8 cellular contexts compared by ENCODE assay signal in the genomic region with DNA sequence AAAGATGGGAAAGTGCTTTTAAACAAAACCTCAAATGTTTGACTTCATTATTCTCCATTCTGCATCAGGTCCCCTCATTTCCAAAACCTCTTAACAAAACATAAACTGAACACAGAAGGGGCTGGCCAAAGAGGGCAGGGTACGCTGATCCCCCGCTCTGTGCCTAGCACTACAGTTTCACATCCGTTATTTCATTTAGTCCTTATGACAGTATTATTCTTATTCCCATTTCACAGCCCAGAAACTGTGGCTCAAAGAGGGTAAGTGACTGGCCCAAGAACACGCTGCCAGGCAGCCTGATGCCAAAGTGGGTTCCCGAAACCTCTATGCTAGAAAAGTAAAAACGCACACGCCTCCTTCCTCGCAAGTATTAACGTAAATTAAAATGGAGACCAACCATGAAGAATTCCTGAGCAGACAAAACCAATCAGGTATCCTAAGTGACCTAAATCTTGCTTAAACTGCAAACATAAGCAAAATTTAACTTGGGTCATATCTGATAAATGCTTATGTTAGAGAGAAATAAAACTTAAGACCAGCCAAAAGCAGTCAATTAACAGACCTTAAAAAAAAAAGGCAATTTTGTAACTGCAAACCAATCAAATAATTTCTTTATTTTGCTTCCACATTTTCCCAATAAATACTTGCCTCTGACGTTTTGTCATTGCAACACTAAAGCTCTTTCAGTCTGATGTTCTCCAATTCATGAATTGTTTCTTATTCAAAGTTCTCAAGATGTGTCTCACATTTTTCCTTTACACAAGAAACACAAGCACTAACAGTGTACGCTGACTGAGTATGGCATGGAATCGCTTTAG. TPM values are rescaled to one million over a fixed set of nuclear protein-coding genes. Genes with fewer than 3 reads are reported as not detected.
DNase-seq lines count a peak whose midpoint lies in the region; ATAC-seq, FAIRE-seq and TF ChIP-seq lines count a peak whose summit lies in the region.

No MANE protein-coding gene starts in this region.

- no peaks in the 10 kb centered on the region for H3K9me1 ChIP-seq in keratinocyte (ENCODE audit: control insufficient read depth, extremely low read depth, insufficient read depth, low read length)

- peaks cover 45% of the 10 kb centered on the region for H3K4me1 Mint-ChIP-seq in activated naive CD8-positive, alpha-beta T cell (ENCODE audit: low read depth)

- H3K4me3 ChIP-seq in SK-N-SH (ENCODE audit: low read depth in 2 of 2, low read length in 1 of 2) (peak overlapping the region; percentile 65 to 71), keratinocyte (ENCODE audit: control insufficient read depth in 2 of 3, extremely low read depth in 1 of 3, insufficient read depth in 2 of 3, low read depth in 1 of 3, low read length in 3 of 3) (peak overlapping the region; percentile 69 to 71 (median 69)), subcutaneous abdominal adipose tissue (ENCODE audit: low read depth in 1 of 5, low read length in 5 of 5) (peak overlapping the region; percentile 62 to 83 (median 74))

- H3K27ac ChIP-seq in SK-N-SH (ENCODE audit: low read depth in 2 of 2, low read length in 1 of 2) (peak overlapping the region; percentile 66 to 74), keratinocyte (ENCODE audit: control insufficient read depth, insufficient read depth, low read length) (peak overlapping the region; percentile 22), subcutaneous abdominal adipose tissue (ENCODE audit: low read depth, low read length) (peak overlapping the region; percentile 72)

- H3F3A ChIP-seq in SK-N-SH (replicated peaks; ENCODE audit: insufficient read depth): peaks cover 16% of the 10 kb centered on the region

- no peak for TF ChIP-seq EP300 in SK-N-SH (IDR thresholded peaks at IDR 0.05; ENCODE audit: borderline replicate concordance in 1 of 2, low read depth in 1 of 2, low read length in 1 of 2)

- H3K36me3 ChIP-seq in SK-N-SH (replicated peaks in 1 of 2; ENCODE audit: control insufficient read depth in 1 of 2, insufficient read depth in 2 of 2, low read length in 1 of 2) (no peaks in the 10 kb centered on the region), keratinocyte (ENCODE audit: control insufficient read depth in 2 of 2, extremely low read depth in 1 of 2, insufficient read depth in 2 of 2, low read length in 2 of 2) (no peaks in the 10 kb centered on the region), subcutaneous abdominal adipose tissue (ENCODE audit: control insufficient read depth in 5 of 5, insufficient read depth in 5 of 5, low read length in 5 of 5) (peaks cover 0 to 2% (median 0%) of the 10 kb centered on the region in 5 donors)

- ATAC-seq in SK-N-SH treated with all-trans-retinoic acid at 6 μM for 48 hours: no peak

- DNase-seq in SK-N-SH (no peak), keratinocyte (ENCODE audit: low read depth, low spot score) (no peak), dermis blood vessel endothelial cell (no peak)
- DNase-seq in activated CD8-positive, alpha-beta memory T cell treated with anti-CD3 and anti-CD28 coated beads, Interleukin-2, amount 50 U/mL, for 4 hours: no peak
- DNase-seq in stimulated activated CD8-positive, alpha-beta memory T cell treated with anti-CD3 and anti-CD28 coated beads, Interleukin-4, amount 100 ng/mL, for 48 hours: no peak

- H3K9me3 Mint-ChIP-seq in activated naive CD8-positive, alpha-beta T cell (ENCODE audit: low read depth): no peaks in the 10 kb centered on the region

- H3K79me2 ChIP-seq in SK-N-SH (ENCODE audit: insufficient read depth) (peaks cover 28% of the 10 kb centered on the region), keratinocyte (ENCODE audit: control insufficient read depth, insufficient read depth, low read length) (peaks cover 11% of the 10 kb centered on the region)

- no peaks in the 10 kb centered on the region for H3K9me2 ChIP-seq in SK-N-SH

- POLR2A ChIA-PET in SK-N-SH (lab: Yijun Ruan, JAX): no interaction called here

- H3K4me3 Mint-ChIP-seq in activated naive CD8-positive, alpha-beta T cell: peak overlapping the region; percentile 95

- dilution Hi-C loops in keratinocyte (cut with MboI; ENCODE audit: extremely low pct_ligation_motif_present, low sequenced_read_pairs): no loop called here

- WGBS in SK-N-SH (ENCODE audit: low lambda C conversion rate): 72% methylated on average over 12 of the region's 12 CpGs

- peak overlapping the region; percentile 81 for H3K27ac Mint-ChIP-seq in activated naive CD8-positive, alpha-beta T cell

- H3K9ac ChIP-seq in SK-N-SH (peak overlapping the region; percentile 71), keratinocyte (ENCODE audit: control insufficient read depth, extremely low read depth, insufficient read depth, low read length) (peak overlapping the region; percentile 67), subcutaneous abdominal adipose tissue (ENCODE audit: low read length in 5 of 5) (peak overlapping the region; percentile 45 to 77 (median 73))

- no peaks in the 10 kb centered on the region for H3K27me3 Mint-ChIP-seq in activated naive CD8-positive, alpha-beta T cell

- CTCF ChIA-PET in SK-N-SH (lab: Yijun Ruan, JAX): interaction anchor here (0.6 kb wide), 1 partner anchor 218 kb away, joined by 3 read pairs; no protein-coding TSS in a partner anchor

- TF ChIP-seq CTCF in SK-N-SH (IDR thresholded peaks at IDR 0.05): no peak
- TF ChIP-seq CTCF in keratinocyte (optimal IDR thresholded peaks at IDR 0.05 in 1 of 3, IDR thresholded peaks at IDR 0.05 in 1 of 3, conservative IDR thresholded peaks at IDR 0.05 in 1 of 3; ENCODE audit: extremely low read depth in 1 of 3, insufficient read depth in 2 of 3, low read length in 3 of 3): no peak

- no peaks in the 10 kb centered on the region; the same call in 1 of the 2 replicates for H4K20me1 ChIP-seq in SK-N-SH (ENCODE audit: insufficient read depth)
- H4K20me1 ChIP-seq in keratinocyte (ENCODE audit: control insufficient read depth, extremely low read depth, insufficient read depth, low read length): no peaks in the 10 kb centered on the region

- H3K27me3 ChIP-seq in SK-N-SH (ENCODE audit: insufficient read depth) (no peaks in the 10 kb centered on the region), keratinocyte (ENCODE audit: control insufficient read depth, extremely low read depth, insufficient read depth, low read length) (no peaks in the 10 kb centered on the region), subcutaneous abdominal adipose tissue (ENCODE audit: control insufficient read depth in 5 of 5, insufficient read depth in 4 of 5, low read length in 5 of 5) (no peaks in the 10 kb centered on the region)

- no peak for TF ChIP-seq RAD21 in SK-N-SH (IDR thresholded peaks at IDR 0.05; ENCODE audit: low read length)

- H2AFZ ChIP-seq in SK-N-SH (ENCODE audit: low read depth): peak overlapping the region; percentile 77
- H2AFZ ChIP-seq in keratinocyte (ENCODE audit: control insufficient read depth, low read length): peak overlapping the region; percentile 21

- FAIRE-seq in keratinocyte (lab: Jason Lieb, UNC): no peak

- peak overlapping the region; percentile 66 for H3K4me2 ChIP-seq in SK-N-SH
- H3K4me2 ChIP-seq in keratinocyte (ENCODE audit: control insufficient read depth, extremely low read depth, insufficient read depth, low read depth, low read length): peak overlapping the region; percentile 71

- H3K9me3 ChIP-seq in SK-N-SH (no peaks in the 10 kb centered on the region), keratinocyte (ENCODE audit: control insufficient read depth, low read depth, low read length) (no peaks in the 10 kb centered on the region), subcutaneous abdominal adipose tissue (ENCODE audit: control insufficient read depth in 5 of 5, low read length in 5 of 5) (no peaks in the 10 kb centered on the region)

- no peaks in the 10 kb centered on the region for H3K36me3 Mint-ChIP-seq in activated naive CD8-positive, alpha-beta T cell

- peaks cover 6 to 20% of the 10 kb centered on the region in 2 experiments for H3K4me1 ChIP-seq in SK-N-SH (ENCODE audit: control insufficient read depth in 1 of 2, insufficient read depth in 2 of 2, low read depth in 1 of 2, low read length in 1 of 2)
- H3K4me1 ChIP-seq in keratinocyte (ENCODE audit: control insufficient read depth, extremely low read depth, insufficient read depth, low read length): peaks cover 21% of the 10 kb centered on the region
- H3K4me1 ChIP-seq in subcutaneous abdominal adipose tissue (ENCODE audit: control insufficient read depth in 5 of 5, insufficient read depth in 5 of 5, low read length in 5 of 5): peaks cover 2 to 36% (median 29%) of the 10 kb centered on the region in 5 donors

RNA-seq across cellular contexts. Expression of a gene that starts 0.7 kb away (rescaled TPM):
- polyA plus RNA-seq in SK-N-SH (2012; rRNA removed) (16.9 and 19.2 TPM in 2 replicates), keratinocyte (4.4 to 5.2 TPM (median 4.8 TPM) in 3 replicates)
- polyA plus RNA-seq in SK-N-SH (2012; cell fraction: cytosol; rRNA removed): 10.2 and 13.9 TPM in 2 replicates
- 35.1 and 35.9 TPM in 2 replicates for polyA plus RNA-seq in SK-N-SH (2012; cell fraction: nucleus; rRNA removed)
- polyA plus RNA-seq in keratinocyte (2011; ENCODE audit: low read depth): 2.0 TPM
- 4.6 and 4.8 TPM in 2 replicates for polyA plus RNA-seq in keratinocyte (2011; cell fraction: cytosol; rRNA removed)
- polyA plus RNA-seq in keratinocyte (2011; cell fraction: nucleus; rRNA removed): 6.5 and 8.6 TPM in 2 replicates
- polyA plus RNA-seq in keratinocyte (2012; ENCODE audit: low replicate concordance): 3.3 and 4.1 TPM in 2 replicates
- 3.0 to 7.3 TPM (median 4.3 TPM) in 3 replicates for polyA minus RNA-seq in keratinocyte
- polyA minus RNA-seq in keratinocyte (2011; cell fraction: cytosol; rRNA and poly(A)+ RNA removed): 9.8 TPM
- polyA minus RNA-seq in keratinocyte (2011; cell fraction: nucleus; rRNA and poly(A)+ RNA removed): 3.7 and 5.0 TPM in 2 replicates
- total RNA-seq in dermis blood vessel endothelial cell: 5.5 and 11.9 TPM in 2 replicates

RNA-seq across cellular contexts. Expression of a gene that starts 3.3 kb away (rescaled TPM):
- polyA plus RNA-seq in SK-N-SH (2012; rRNA removed) (8.4 and 13.7 TPM in 2 replicates), keratinocyte (12.8 to 15.5 TPM (median 13.7 TPM) in 3 replicates)
- polyA plus RNA-seq in SK-N-SH (2012; cell fraction: cytosol; rRNA removed): 8.9 and 10.8 TPM in 2 replicates
- 10.0 and 18.2 TPM in 2 replicates for polyA plus RNA-seq in SK-N-SH (2012; cell fraction: nucleus; rRNA removed)
- 4.4 TPM for polyA plus RNA-seq in keratinocyte (2011; ENCODE audit: low read depth)
- polyA plus RNA-seq in keratinocyte (2011; cell fraction: cytosol; rRNA removed): 3.6 and 6.3 TPM in 2 replicates
- polyA plus RNA-seq in keratinocyte (2011; cell fraction: nucleus; rRNA removed): 26.0 and 29.2 TPM in 2 replicates
- polyA plus RNA-seq in keratinocyte (2012; ENCODE audit: low replicate concordance): 6.3 and 7.7 TPM in 2 replicates
- polyA minus RNA-seq in keratinocyte: 9.1 to 26.1 TPM (median 25.0 TPM) in 3 replicates
- polyA minus RNA-seq in keratinocyte (2011; cell fraction: cytosol; rRNA and poly(A)+ RNA removed): 7.5 TPM
- 26.6 and 46.9 TPM in 2 replicates for polyA minus RNA-seq in keratinocyte (2011; cell fraction: nucleus; rRNA and poly(A)+ RNA removed)
- total RNA-seq in dermis blood vessel endothelial cell: 15.1 and 16.8 TPM in 2 replicates

RNA-seq across cellular contexts. Expression of a gene that starts 47.4 kb away (rescaled TPM):
- not detected in 2 replicates for polyA plus RNA-seq in SK-N-SH (2012; rRNA removed)
- polyA plus RNA-seq in SK-N-SH (2012; cell fraction: cytosol; rRNA removed): not detected in 2 replicates
- not detected in 2 replicates for polyA plus RNA-seq in SK-N-SH (2012; cell fraction: nucleus; rRNA removed)
- polyA plus RNA-seq in keratinocyte: not detected in 3 replicates
- polyA plus RNA-seq in keratinocyte (2011; ENCODE audit: low read depth): not detected
- polyA plus RNA-seq in keratinocyte (2011; cell fraction: cytosol; rRNA removed): not detected in 2 replicates
- not detected in 2 replicates for polyA plus RNA-seq in keratinocyte (2011; cell fraction: nucleus; rRNA removed)
- polyA plus RNA-seq in keratinocyte (2012; ENCODE audit: low replicate concordance): not detected in 2 replicates
- polyA minus RNA-seq in keratinocyte: not detected in 3 replicates
- not detected for polyA minus RNA-seq in keratinocyte (2011; cell fraction: cytosol; rRNA and poly(A)+ RNA removed)
- polyA minus RNA-seq in keratinocyte (2011; cell fraction: nucleus; rRNA and poly(A)+ RNA removed): not detected in 2 replicates
- total RNA-seq in dermis blood vessel endothelial cell: not detected in 2 replicates

Comparison
In these comparisons a context has a peak if more than half of its experiments do, and no peak if none do; other contexts are left out.
1. H3K27ac ChIP-seq: peak in every context shown above with its lines; median percentile 72 in subcutaneous abdominal adipose tissue; 70 in SK-N-SH; 22 in keratinocyte.